8 cellular contexts compared by ENCODE assay signal in the genomic region with DNA sequence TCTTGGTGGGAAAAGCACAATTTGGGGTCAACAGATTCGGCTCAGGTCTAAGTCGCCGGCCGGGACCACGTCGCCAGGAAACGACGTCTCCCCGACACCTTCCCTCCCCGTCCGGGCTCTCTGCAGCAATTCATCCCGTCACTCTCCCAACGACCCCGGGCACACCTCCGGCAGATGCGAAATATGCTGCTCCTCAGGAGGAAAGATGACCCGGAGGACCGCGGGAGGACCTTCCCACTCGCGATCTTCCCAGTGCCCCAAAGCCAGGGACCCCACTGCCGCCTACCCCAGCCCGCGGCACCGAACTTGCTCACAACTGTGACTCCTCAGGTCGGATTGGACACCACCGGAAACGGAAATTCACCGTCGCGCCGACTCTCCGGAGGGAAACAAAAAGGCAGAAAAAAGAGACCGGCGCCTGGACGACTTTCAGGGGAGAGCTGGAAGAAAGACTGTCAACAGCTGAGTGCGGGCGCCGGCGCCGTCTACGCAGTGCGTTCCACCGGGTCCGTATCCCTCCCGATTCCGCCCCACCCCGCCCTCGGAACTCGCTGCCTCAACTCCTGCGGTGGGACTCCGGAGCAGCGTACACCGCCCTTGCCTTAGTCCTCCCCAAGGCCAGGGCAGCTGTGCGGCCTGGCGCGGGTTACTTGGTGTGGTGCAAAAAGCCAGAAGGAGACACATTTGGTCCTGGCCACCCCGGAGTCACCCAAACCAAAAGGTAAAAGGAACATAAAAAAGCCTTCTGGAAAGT. TPM values are rescaled to one million over a fixed set of nuclear protein-coding genes. Genes with fewer than 3 reads are reported as not detected.
A peak's percentile ranks its signal among the peaks of the same experiment; 100 is the strongest.
DNase-seq lines count a peak whose midpoint lies in the region; ATAC-seq and TF ChIP-seq lines count a peak whose summit lies in the region.

No MANE protein-coding gene starts in this region.

- peaks cover 44% of the 10 kb centered on the region for H3K79me2 ChIP-seq in hepatocyte

- H4K20me1 ChIP-seq in hepatocyte (ENCODE audit: insufficient read depth, poor library complexity, severe bottlenecking) = no peaks in the 10 kb centered on the region

- in situ Hi-C loops in astrocyte of the cerebellum (cut with HindIII; ENCODE audit: low sequenced_read_pairs) = no loop called here

- no peaks in the 10 kb centered on the region for H3K27me3 ChIP-seq in hepatocyte
- H3K27me3 ChIP-seq in aorta (ENCODE audit: control insufficient read depth in 1 of 2, insufficient read depth in 2 of 2, low read length in 1 of 2) = no peaks in the 10 kb centered on the region

- no peaks in the 10 kb centered on the region for H3K36me3 ChIP-seq in hepatocyte (replicated peaks; ENCODE audit: insufficient read depth, low read depth)
- peaks cover 2 to 3% of the 10 kb centered on the region in 2 donors for H3K36me3 ChIP-seq in aorta (ENCODE audit: control insufficient read depth in 1 of 2, insufficient read depth in 2 of 2, low read length in 1 of 2)

- peak overlapping the region; percentile 95 for H3K4me2 ChIP-seq in hepatocyte

- H3K4me3 ChIP-seq in astrocyte of the cerebellum (ENCODE audit: low read depth, low read length) (peak overlapping the region; percentile 96), hepatocyte (peak overlapping the region; percentile 90), aorta (ENCODE audit: low read length in 2 of 2) (peak overlapping the region; percentile 73 to 85)

- H3K4me1 ChIP-seq in hepatocyte (ENCODE audit: insufficient read depth) (peaks cover 6% of the 10 kb centered on the region), aorta (ENCODE audit: control insufficient read depth in 1 of 2, insufficient read depth in 2 of 2, low read length in 2 of 2) (no peaks in the 10 kb centered on the region)

- H3K9me3 ChIP-seq in hepatocyte (ENCODE audit: low read depth) (no peaks in the 10 kb centered on the region), aorta (ENCODE audit: control insufficient read depth, low read length) (no peaks in the 10 kb centered on the region)

- intact Hi-C loops in aorta (cut with DNase I) = loop anchor here in 1 of 2 donors (5.0 kb wide), 1 partner anchor 42 kb away; a partner anchor contains a TSS

- no peaks in the 10 kb centered on the region for H3K9me2 ChIP-seq in hepatocyte (replicated peaks; ENCODE audit: insufficient read depth)

- DNase-seq in NCI-H1930 (lab: John Stamatoyannopoulos, UW) (peak; percentile 54 to 75), T-helper 9 cell (peak; percentile 83), astrocyte of the cerebellum (ENCODE audit: low read depth) (peak; percentile 76), hepatocyte (ENCODE audit: low spot score) (peak; percentile 89), renal cortical epithelial cell (ENCODE audit: low read depth) (peak; percentile 66), aorta (peak; percentile 90 to 95)

- TF ChIP-seq CTCF in astrocyte of the cerebellum (IDR thresholded peaks at IDR 0.05; ENCODE audit: low read depth, low read length, missing control alignments) (no peak), hepatocyte (IDR thresholded peaks at IDR 0.05; ENCODE audit: poor library complexity) (no peak)

- ATAC-seq in GM18499 (IDR thresholded peaks at IDR 0.05; ENCODE audit: insufficient read depth, unreplicated experiment) (peak; percentile 62), HG02938 (IDR thresholded peaks at IDR 0.05; ENCODE audit: unreplicated experiment) (peak; percentile 89), aorta (ENCODE audit: low FRiP score) (peak; percentile 95)

- under 1% methylated on average over 58 of the region's 58 CpGs for WGBS in hepatocyte (ENCODE audit: low lambda C conversion rate, missing lambda C conversion rate)
- WGBS in aorta, 2 donors = 0% methylated on average over 58 of the region's 58 CpGs

- H3K27ac ChIP-seq in hepatocyte (peak overlapping the region; percentile 93), aorta (ENCODE audit: low read depth in 1 of 2, low read length in 2 of 2) (peak overlapping the region; percentile 20 to 87)

- H2AFZ ChIP-seq in hepatocyte = peak overlapping the region; percentile 76

RNA-seq across cellular contexts. Expression of gene SEC24C, which starts 13.8 kb away (rescaled TPM):
- 59.4 and 60.2 TPM in 2 replicates for total RNA-seq in hepatocyte
- polyA plus RNA-seq in hepatocyte = 46.8 and 47.6 TPM in 2 replicates
- total RNA-seq in renal cortical epithelial cell = 55.6 and 84.6 TPM in 2 replicates
- total RNA-seq in aorta = 10 to 100 TPM; 61.4 to 69.3 TPM
- 10 to 100 TPM; 13.5 to 49.4 TPM for polyA plus RNA-seq in aorta

RNA-seq across cellular contexts. Expression of gene AGAP5, which starts 32.4 kb away (rescaled TPM):
- total RNA-seq in hepatocyte (3.6 and 5.5 TPM in 2 replicates), renal cortical epithelial cell (1.0 and 3.4 TPM in 2 replicates), aorta (10 to 100 TPM in 1 of 2 donors, 1 to 10 TPM in 1; 8.1 to 13.2 TPM)
- polyA plus RNA-seq in hepatocyte (1.9 and 2.4 TPM in 2 replicates), aorta (1 to 10 TPM; 1.5 to 5.4 TPM)

RNA-seq across cellular contexts. Expression of gene CHCHD1, which starts 51.5 kb away (rescaled TPM):
- total RNA-seq in hepatocyte = 45.3 and 59.1 TPM in 2 replicates
- 86.1 and 95.2 TPM in 2 replicates for polyA plus RNA-seq in hepatocyte
- total RNA-seq in renal cortical epithelial cell = 13.1 and 21.4 TPM in 2 replicates
- total RNA-seq in aorta = 10 to 100 TPM; 13.2 to 13.7 TPM
- 10 to 100 TPM; 30.2 to 58.9 TPM for polyA plus RNA-seq in aorta

RNA-seq across cellular contexts. Expression of gene ZSWIM8, which starts 55.1 kb away (rescaled TPM):
- total RNA-seq in hepatocyte = 83.7 and 101 TPM in 2 replicates
- polyA plus RNA-seq in hepatocyte = 98.5 and 103 TPM in 2 replicates
- 37.5 and 66.9 TPM in 2 replicates for total RNA-seq in renal cortical epithelial cell
- total RNA-seq in aorta = 100 to 1,000 TPM; 116 to 137 TPM
- 100 to 1,000 TPM in 1 of 2 donors, 10 to 100 TPM in 1; 75.1 to 314 TPM for polyA plus RNA-seq in aorta

Comparison
In these comparisons a context has a peak if more than half of its experiments do, and no peak if none do; other contexts are left out.
1. Peak in every context shown above with its lines: DNase-seq, ATAC-seq, H3K4me3 ChIP-seq and H3K27ac ChIP-seq.